ENCODE assay signal across 24 cellular contexts in the genomic region with DNA sequence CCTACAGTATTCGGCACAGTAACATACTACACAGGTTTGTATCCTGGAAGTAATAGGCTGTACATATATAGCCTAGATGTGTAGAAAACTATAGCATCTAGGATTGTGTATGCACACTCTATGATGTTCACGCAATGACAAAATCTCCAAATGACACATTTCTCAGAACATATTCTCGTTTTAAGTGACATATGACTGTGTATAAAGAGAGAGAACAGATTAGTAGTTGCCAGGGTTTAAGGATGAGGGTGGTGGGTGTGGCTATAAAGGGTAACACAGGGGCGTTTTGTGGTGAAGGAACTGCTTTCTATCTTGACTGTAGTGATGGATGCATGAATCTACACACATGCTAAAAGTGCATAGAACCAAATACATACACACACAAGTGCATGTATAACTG.
DNase-seq lines count a peak whose midpoint lies in the region; ATAC-seq, FAIRE-seq and TF ChIP-seq lines count a peak whose summit lies in the region.
"Had no signal": no experiment of that assay in that cellular context is flagged by ENCODE, and none has a peak within 500 bp of the region (broad histone marks: within the 10 kb centered on the region; RNA-seq: fewer than 3 reads in every experiment).

No MANE protein-coding gene starts in this region.

- H3K4me2 ChIP-seq in K562 (ENCODE audit: insufficient read depth, low read length) = no peak overlapping the region

- H3K9me3 ChIP-seq in K562 (replicated peaks; ENCODE audit: control insufficient read depth, insufficient read depth, low read depth, low read length) = no peaks in the 10 kb centered on the region; the same call in 1 of the 2 replicates
- no peaks in the 10 kb centered on the region for H3K9me3 ChIP-seq in adrenal gland (replicated peaks in 1 of 3)
- H3K9me3 ChIP-seq: BE2C, HAP-1 had no signal

- no peaks in the 10 kb centered on the region for H3K27me3 Mint-ChIP-seq in activated T-cell treated with anti-CD3 and anti-CD28 coated beads, Interleukin-2, amount 50 U/mL, for 72 hours (ENCODE audit: low read depth)
- H3K27me3 Mint-ChIP-seq in T-helper 2 cell treated with Interferon-gamma antibody and Interleukin-4, amounts not matched to agents 5 μg/mL and 100 μg/mL, for 36 hours (ENCODE audit: low read depth) = no peaks in the 10 kb centered on the region
- H3K27me3 Mint-ChIP-seq: CD4-positive, CD25-positive, alpha-beta regulatory T cell had no signal

- no peaks in the 10 kb centered on the region for H3K9me3 Mint-ChIP-seq in activated T-cell treated with anti-CD3 and anti-CD28 coated beads, Interleukin-2, amount 50 U/mL, for 72 hours
- H3K9me3 Mint-ChIP-seq in T-helper 2 cell treated with Interferon-gamma antibody and Interleukin-4, amounts not matched to agents 5 μg/mL and 100 μg/mL, for 36 hours = no peaks in the 10 kb centered on the region
- H3K9me3 Mint-ChIP-seq: CD4-positive, CD25-positive, alpha-beta regulatory T cell; CD8-positive, alpha-beta memory T cell had no signal

- in situ Hi-C loops in K562 (cut with MboI) = no loop called here

- TF ChIP-seq CTCF in K562 (IDR thresholded peaks at IDR 0.05 in 2 of 3, conservative IDR thresholded peaks at IDR 0.05 in 1 of 3; ENCODE audit: insufficient read depth in 2 of 3, low read depth in 1 of 3, low read length in 3 of 3) (no peak), adrenal gland (IDR thresholded peaks at IDR 0.05) (no peak)

- no peak overlapping the region for H3K27ac ChIP-seq in K562 (ENCODE audit: extremely low read depth, low read depth, low read length)
- H3K27ac ChIP-seq in adrenal gland = no peak overlapping the region
- H3K27ac ChIP-seq: GM23248 had no signal

- H3K4me1 Mint-ChIP-seq in activated T-cell treated with anti-CD3 and anti-CD28 coated beads, Interleukin-2, amount 50 U/mL, for 72 hours (ENCODE audit: low read depth) = no peaks in the 10 kb centered on the region
- peaks cover 3% of the 10 kb centered on the region for H3K4me1 Mint-ChIP-seq in T-helper 2 cell treated with Interferon-gamma antibody and Interleukin-4, amounts not matched to agents 5 μg/mL and 100 μg/mL, for 36 hours (ENCODE audit: low read depth)
- H3K4me1 Mint-ChIP-seq: CD4-positive, CD25-positive, alpha-beta regulatory T cell; CD8-positive, alpha-beta memory T cell had no signal

- TF ChIP-seq POLR2A in K562 (conservative IDR thresholded peaks at IDR 0.05) (no peak), adrenal gland (IDR thresholded peaks at IDR 0.05) (no peak)

- intact Hi-C loops in K562 (cut with micrococcal nuclease) = no loop called here
- intact Hi-C loops in adrenal gland (cut with DNase I) = no loop called here

- no peak overlapping the region for H2AFZ ChIP-seq in K562 (ENCODE audit: low read depth, low read length)
- H2AFZ ChIP-seq: GM23248 had no signal

- DNase-seq in activated CD4-positive, alpha-beta T cell treated with anti-CD3 and anti-CD28 coated beads for 48 hours = peak; percentile 3
- no peak for DNase-seq in activated CD4-positive, alpha-beta T cell treated with anti-CD3 and anti-CD28 coated beads, Interleukin-2, amount 50 U/mL, for 1 hour
- DNase-seq in activated T-cell treated with anti-CD3 and anti-CD28 coated beads, Interleukin-2, amount 50 U/mL, for 72 hours = peak; percentile 0 to 33
- DNase-seq in activated T-cell treated with anti-CD3 and anti-CD28 coated beads, Interleukin-2, amount 50 U/mL, for 1 hour = no peak
- peak; percentile 5 for DNase-seq in T-helper 2 cell treated with Interferon-gamma antibody and Interleukin-4, amounts not matched to agents 5 μg/mL and 100 μg/mL, for 36 hours (ENCODE audit: low spot score)
- DNase-seq in K562 (ENCODE audit: extremely low read depth in 1 of 4, low spot score in 3 of 4) = no peak
- DNase-seq in NCI-H1048 (lab: John Stamatoyannopoulos, UW) = no peak
- no peak for DNase-seq in adrenal gland
- DNase-seq: ACHN; BE2C; C1 segment of cervical spinal cord; CD8-positive, alpha-beta memory T cell; COR-L47; DMS 273 treated with DMSO at 0.1 percent for 48 hours; DMS53; DND-41; EL; GM23248 had no signal

- H3K4me3 Mint-ChIP-seq in activated T-cell treated with anti-CD3 and anti-CD28 coated beads, Interleukin-2, amount 50 U/mL, for 72 hours = no peak overlapping the region
- H3K4me3 Mint-ChIP-seq in T-helper 2 cell treated with Interferon-gamma antibody and Interleukin-4, amounts not matched to agents 5 μg/mL and 100 μg/mL, for 36 hours = no peak overlapping the region
- H3K4me3 Mint-ChIP-seq: CD4-positive, CD25-positive, alpha-beta regulatory T cell; CD8-positive, alpha-beta memory T cell had no signal

- peak; percentile 68 to 94 for ATAC-seq in activated T-cell treated with anti-CD3 and anti-CD28 coated beads, Interleukin-2, amount 50 U/mL, for 72 hours (replicated peaks in 1 of 2)
- ATAC-seq in K562 = peak; percentile 35; the same call in 2 of the 3 replicates
- ATAC-seq: HepG2 had no signal

- WGBS in K562 (ENCODE audit: insufficient coverage, low coverage, missing lambda C conversion rate) = 60% methylated on average over 4 of the region's 4 CpGs
- WGBS in adrenal gland, 4 donors = 59 to 74% (median 66%) methylated on average over 4 of the region's 4 CpGs

- FAIRE-seq in K562 (lab: Jason Lieb, UNC) = no peak
- FAIRE-seq: A204.1, G401.6, GM12891, HepG2 had no signal

- BruUV-seq in K562 (replicated peaks; lab: Mats Ljungman, UMichigan) = no TSS peak

- no peaks in the 10 kb centered on the region for H3K9me1 ChIP-seq in K562 (ENCODE audit: control insufficient read depth, insufficient read depth, low read length)

- H3K79me2 ChIP-seq in K562 (ENCODE audit: control insufficient read depth, insufficient read depth, low read length) = no peaks in the 10 kb centered on the region

- H3K27me3 ChIP-seq in K562 (ENCODE audit: control insufficient read depth in 2 of 2, insufficient read depth in 2 of 2, low read length in 2 of 2) (no peaks in the 10 kb centered on the region), adrenal gland (no peaks in the 10 kb centered on the region)

- no peak overlapping the region for H3K9ac ChIP-seq in K562 (ENCODE audit: insufficient read depth in 1 of 2, low read depth in 2 of 2, low read length in 2 of 2)
- H3K9ac ChIP-seq: GM23248 had no signal

- H3K36me3 ChIP-seq in K562 (ENCODE audit: control insufficient read depth, insufficient read depth, low read length) (no peaks in the 10 kb centered on the region), adrenal gland (replicated peaks in 1 of 2) (no peaks in the 10 kb centered on the region)
- H3K36me3 ChIP-seq: BE2C, HAP-1 had no signal

- CTCF ChIA-PET in K562 (lab: Yijun Ruan, JAX; ENCODE audit: low intra/inter-chr PET ratio) = no interaction called here

- TF ChIP-seq RAD21 in K562 (CRISPR knock-in tag; conservative IDR thresholded peaks at IDR 0.05 in 1 of 2, IDR thresholded peaks at IDR 0.05 in 1 of 2) = no peak

- H4K20me1 ChIP-seq in K562 (replicated peaks; ENCODE audit: control insufficient read depth, insufficient read depth, low read length) = no peaks in the 10 kb centered on the region

- H3K4me3 ChIP-seq in K562 = no peak overlapping the region
- H3K4me3 ChIP-seq in adrenal gland = no peak overlapping the region
- H3K4me3 ChIP-seq: GM23248, HAP-1 had no signal

- POLR2A ChIA-PET in K562 (lab: Yijun Ruan, JAX) = no interaction called here

- H3K4me1 ChIP-seq in K562 (replicated peaks in 1 of 2; ENCODE audit: control insufficient read depth in 2 of 2, insufficient read depth in 2 of 2, low read length in 2 of 2) (no peaks in the 10 kb centered on the region), adrenal gland (replicated peaks in 1 of 2) (no peaks in the 10 kb centered on the region)
- H3K4me1 ChIP-seq: BE2C, HAP-1 had no signal

- H3K36me3 Mint-ChIP-seq in activated T-cell treated with anti-CD3 and anti-CD28 coated beads, Interleukin-2, amount 50 U/mL, for 72 hours (ENCODE audit: insufficient read depth in 2 of 2) = no peaks in the 10 kb centered on the region
- no peaks in the 10 kb centered on the region for H3K36me3 Mint-ChIP-seq in T-helper 2 cell treated with Interferon-gamma antibody and Interleukin-4, amounts not matched to agents 5 μg/mL and 100 μg/mL, for 36 hours (ENCODE audit: low read depth)
- H3K36me3 Mint-ChIP-seq: CD4-positive, CD25-positive, alpha-beta regulatory T cell; CD8-positive, alpha-beta memory T cell had no signal

- H3K27ac Mint-ChIP-seq in activated T-cell treated with anti-CD3 and anti-CD28 coated beads, Interleukin-2, amount 50 U/mL, for 72 hours = no peak overlapping the region
- H3K27ac Mint-ChIP-seq in T-helper 2 cell treated with Interferon-gamma antibody and Interleukin-4, amounts not matched to agents 5 μg/mL and 100 μg/mL, for 36 hours = no peak overlapping the region
- H3K27ac Mint-ChIP-seq: CD4-positive, CD25-positive, alpha-beta regulatory T cell; CD8-positive, alpha-beta memory T cell had no signal

- TF ChIP-seq EP300 in K562 (IDR thresholded peaks at IDR 0.05; ENCODE audit: low read length) = no peak

TF ChIP-seq in K562, 482 proteins besides CTCF, POLR2A, EP300 and RAD21:
- TF ChIP-seq TSC22D4 (tag; IDR thresholded peaks at IDR 0.05) (no peak), L3MBTL2 (IDR thresholded peaks at IDR 0.05) (no peak), ZNF282 (CRISPR knock-in tag; IDR thresholded peaks at IDR 0.05) (no peak), CLOCK (CRISPR knock-in tag; IDR thresholded peaks at IDR 0.05; ENCODE audit: borderline replicate concordance) (no peak), TAF1 (IDR thresholded peaks at IDR 0.05; ENCODE audit: control insufficient read depth, extremely low read depth, insufficient read depth, low read length, severe bottlenecking) (no peak), ZNF436 (CRISPR knock-in tag; IDR thresholded peaks at IDR 0.05) (no peak)
TF ChIP-seq in K562: peak in this region for 0.

Comparison
In these comparisons a context has a peak if more than half of its experiments do, and no peak if none do; other contexts are left out.
1. DNase-seq: peak in activated CD4-positive, alpha-beta T cell treated with anti-CD3 and anti-CD28 coated beads for 48 hours (single experiment), activated T-cell treated with anti-CD3 and anti-CD28 coated beads, Interleukin-2, amount 50 U/mL, for 72 hours (2 of 2) and T-helper 2 cell treated with Interferon-gamma antibody and Interleukin-4, amounts not matched to agents 5 μg/mL and 100 μg/mL, for 36 hours (single experiment); none in activated CD4-positive, alpha-beta T cell treated with anti-CD3 and anti-CD28 coated beads, Interleukin-2, amount 50 U/mL, for 1 hour (single experiment), activated T-cell treated with anti-CD3 and anti-CD28 coated beads, Interleukin-2, amount 50 U/mL, for 1 hour (single experiment), K562 (0 of 4), NCI-H1048 (single experiment) and adrenal gland (0 of 7).